Comparison of ENCODE assay signal across 14 cellular contexts in genomic region chr12:119440961-119441360, GRCh38.
"Had no signal": no experiment of that assay in that cellular context is flagged by ENCODE, and none has a peak within 500 bp of the region (broad histone marks: within the 10 kb centered on the region; RNA-seq: fewer than 3 reads in every experiment).

No MANE protein-coding gene starts in this region.

- H3K27me3 ChIP-seq: cardiac muscle cell, upper lobe of right lung had no signal

- H3K36me3 ChIP-seq: cardiac muscle cell, esophagus muscularis mucosa, gastroesophageal sphincter, thoracic aorta, upper lobe of right lung had no signal

- H3K4me1 ChIP-seq: esophagus muscularis mucosa, gastroesophageal sphincter, upper lobe of right lung had no signal

- H3K4me3 ChIP-seq: cardiac muscle cell, esophagus muscularis mucosa, gastroesophageal sphincter, thoracic aorta, upper lobe of right lung had no signal

- H3K9me3 ChIP-seq: esophagus muscularis mucosa, gastroesophageal sphincter, thoracic aorta, upper lobe of right lung had no signal

- DNase-seq: activated CD4-positive, alpha-beta memory T cell treated with anti-CD3 and anti-CD28 coated beads, Interleukin-2, amount 10 ng/mL, durations not matched to agents 7 days and 5 days; activated CD4-positive, alpha-beta T cell treated with anti-CD3 and anti-CD28 coated beads for 48 hours; activated CD4-positive, CD25-positive, alpha-beta regulatory T cell; activated CD8-positive, alpha-beta memory T cell treated with anti-CD3 and anti-CD28 coated beads, Interleukin-2, amount 10 ng/mL, durations not matched to agents 7 days and 5 days; dermis blood vessel endothelial cell; effector memory CD4-positive, alpha-beta T cell; left ventricle myocardium superior; retina; stimulated activated naive B cell treated with anti-CD40 and anti-IgM and Interleukin-4, amounts not matched to agents 10 μg/mL and 1 μg/mL and 100 μg/mL, for 72 hours; upper lobe of right lung had no signal

- H3K27ac ChIP-seq: cardiac muscle cell, esophagus muscularis mucosa, gastroesophageal sphincter, thoracic aorta, upper lobe of right lung had no signal
